In the genomic region with DNA sequence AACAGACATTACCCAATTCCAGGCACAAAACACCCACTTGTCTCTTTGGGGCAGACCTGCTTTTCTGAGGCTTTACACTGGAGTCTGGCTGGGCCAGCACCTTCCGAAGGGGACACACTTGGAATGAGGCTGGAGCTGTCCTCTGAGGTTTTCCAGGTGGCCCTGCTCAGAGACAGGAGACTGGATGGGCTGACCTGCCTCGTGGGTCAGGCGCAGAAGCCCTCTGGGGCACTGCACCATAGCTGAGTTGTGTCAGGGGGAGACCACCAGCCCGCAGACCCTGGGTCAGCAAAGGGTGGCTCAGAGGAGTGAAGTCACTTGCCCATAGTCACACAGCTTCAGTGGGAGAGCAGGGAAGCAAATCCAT, we compare ENCODE assay signal across 9 cellular contexts. TPM values are rescaled to one million over a fixed set of nuclear protein-coding genes. Genes with fewer than 3 reads are reported as not detected.
DNase-seq lines count a peak whose midpoint lies in the region; ATAC-seq and TF ChIP-seq lines count a peak whose summit lies in the region.
"Had no signal": no experiment of that assay in that cellular context is flagged by ENCODE, and none has a peak within 500 bp of the region (broad histone marks: within the 10 kb centered on the region; RNA-seq: fewer than 3 reads in every experiment).

No MANE protein-coding gene starts in this region.

- no peaks in the 10 kb centered on the region for H3K9me3 Mint-ChIP-seq in activated naive CD8-positive, alpha-beta T cell (ENCODE audit: low read depth)
- no peaks in the 10 kb centered on the region for H3K9me3 Mint-ChIP-seq in activated naive CD8-positive, alpha-beta T cell treated with anti-CD3 and anti-CD28 coated beads, Interleukin-2, amount 50 U/mL, for 24 hours
- H3K9me3 Mint-ChIP-seq in T-cell = no peaks in the 10 kb centered on the region
- no peaks in the 10 kb centered on the region for H3K9me3 Mint-ChIP-seq in stimulated activated naive B cell treated with anti-CD40 and anti-IgM and Interleukin-4, amounts not matched to agents 10 μg/mL and 1 μg/mL and 100 μg/mL, for 72 hours

- POLR2A ChIA-PET in T-cell (lab: Charles Lee) = interaction anchor here (0.6 kb wide), 2 partner anchors 31 to 56 kb away, joined by 5 to 6 read pairs; no protein-coding TSS in a partner anchor

- CTCF ChIA-PET in T-cell (lab: Charles Lee) = no interaction called here

- ATAC-seq in activated naive CD8-positive, alpha-beta T cell treated with anti-CD3 and anti-CD28 coated beads, Interleukin-2, amount 50 U/mL, for 24 hours = no peak
- ATAC-seq in T-cell (replicated peaks in 1 of 4) (no peak), upper lobe of left lung (ENCODE audit: low FRiP score in 2 of 2) (no peak)
- ATAC-seq in stimulated activated naive B cell treated with anti-CD40 and anti-IgM and Interleukin-4, amounts not matched to agents 10 μg/mL and 1 μg/mL and 100 μg/mL, for 72 hours (replicated peaks) = no peak

- no peak for DNase-seq in activated naive CD8-positive, alpha-beta T cell treated with anti-CD3 and anti-CD28 coated beads, Interleukin-2, amount 50 U/mL, for 24 hours
- DNase-seq in T-cell (peak in 1 of 34 experiments; percentile 14), fibroblast of the aortic adventitia (ENCODE audit: low read depth) (no peak), esophagus muscularis mucosa (ENCODE audit: extremely low spot score) (no peak), upper lobe of left lung (no peak), NCI-H2227 (lab: John Stamatoyannopoulos, UW; ENCODE audit: unreplicated experiment) (no peak)
- no peak for DNase-seq in stimulated activated naive B cell treated with anti-CD40 and anti-IgM and Interleukin-4, amounts not matched to agents 10 μg/mL and 1 μg/mL and 100 μg/mL, for 72 hours
- DNase-seq: OCI-M1 had no signal

- TF ChIP-seq CTCF in fibroblast of the aortic adventitia (IDR thresholded peaks at IDR 0.05; ENCODE audit: insufficient read depth, low read length) (no peak), esophagus muscularis mucosa (IDR thresholded peaks at IDR 0.05) (no peak), upper lobe of left lung (IDR thresholded peaks at IDR 0.05) (no peak)

- TF ChIP-seq EP300 in esophagus muscularis mucosa (IDR thresholded peaks at IDR 0.05) (no peak), upper lobe of left lung (IDR thresholded peaks at IDR 0.05) (no peak)

- WGBS in esophagus muscularis mucosa = 34% methylated on average over 3 of the region's 4 CpGs
- 48% methylated on average over 4 of the region's 4 CpGs; no CpG with 5 or more reads in 1 of the 2 donors for WGBS in upper lobe of left lung, 2 donors

- no peak for TF ChIP-seq POLR2A in esophagus muscularis mucosa (IDR thresholded peaks at IDR 0.05; ENCODE audit: low read depth)
- no peak for TF ChIP-seq POLR2A in upper lobe of left lung (IDR thresholded peaks at IDR 0.05)

- peaks cover 2% of the 10 kb centered on the region for H3K27me3 Mint-ChIP-seq in activated naive CD8-positive, alpha-beta T cell
- H3K27me3 Mint-ChIP-seq in activated naive CD8-positive, alpha-beta T cell treated with anti-CD3 and anti-CD28 coated beads, Interleukin-2, amount 50 U/mL, for 24 hours = peaks cover 30% of the 10 kb centered on the region
- H3K27me3 Mint-ChIP-seq in T-cell = peaks cover 0 to 29% of the 10 kb centered on the region in 2 donors
- H3K27me3 Mint-ChIP-seq in stimulated activated naive B cell treated with anti-CD40 and anti-IgM and Interleukin-4, amounts not matched to agents 10 μg/mL and 1 μg/mL and 100 μg/mL, for 72 hours = peaks cover 33 to 38% of the 10 kb centered on the region in 2 donors

- intact Hi-C loops in esophagus muscularis mucosa (cut with DNase I) = loop anchor here (5.0 kb wide), 1 partner anchor 57 kb away; the partner anchor contains the start of gene HP1BP3

- no peaks in the 10 kb centered on the region for H3K36me3 Mint-ChIP-seq in activated naive CD8-positive, alpha-beta T cell
- H3K36me3 Mint-ChIP-seq in activated naive CD8-positive, alpha-beta T cell treated with anti-CD3 and anti-CD28 coated beads, Interleukin-2, amount 50 U/mL, for 24 hours (ENCODE audit: low read depth) = no peaks in the 10 kb centered on the region
- peaks cover 2% of the 10 kb centered on the region for H3K36me3 Mint-ChIP-seq in T-cell
- peaks cover 0 to 1% of the 10 kb centered on the region in 2 donors for H3K36me3 Mint-ChIP-seq in stimulated activated naive B cell treated with anti-CD40 and anti-IgM and Interleukin-4, amounts not matched to agents 10 μg/mL and 1 μg/mL and 100 μg/mL, for 72 hours

- peak overlapping the region; percentile 78 for H3K4me3 Mint-ChIP-seq in activated naive CD8-positive, alpha-beta T cell
- H3K4me3 Mint-ChIP-seq in activated naive CD8-positive, alpha-beta T cell treated with anti-CD3 and anti-CD28 coated beads, Interleukin-2, amount 50 U/mL, for 24 hours = no peak overlapping the region
- peak overlapping the region; percentile 68 to 90 (median 71) for H3K4me3 Mint-ChIP-seq in T-cell
- peak overlapping the region; percentile 87 for H3K4me3 Mint-ChIP-seq in stimulated activated naive B cell treated with anti-CD40 and anti-IgM and Interleukin-4, amounts not matched to agents 10 μg/mL and 1 μg/mL and 100 μg/mL, for 72 hours

- H3K4me1 ChIP-seq in esophagus muscularis mucosa (peaks cover 19 to 41% (median 30%) of the 10 kb centered on the region in 4 donors), upper lobe of left lung (peaks cover 22 to 28% (median 24%) of the 10 kb centered on the region in 4 donors)

- H3K27me3 ChIP-seq in esophagus muscularis mucosa = peaks cover 0 to 40% (median 0%) of the 10 kb centered on the region in 4 donors
- peaks cover 0 to 26% (median 16%) of the 10 kb centered on the region in 4 donors for H3K27me3 ChIP-seq in upper lobe of left lung

- peak overlapping the region; percentile 17 for H3K4me3 ChIP-seq in fibroblast of the aortic adventitia (ENCODE audit: low read depth, low read length)
- no peak overlapping the region for H3K4me3 ChIP-seq in esophagus muscularis mucosa
- no peak overlapping the region for H3K4me3 ChIP-seq in upper lobe of left lung

- peaks cover 12% of the 10 kb centered on the region for H3K4me1 Mint-ChIP-seq in activated naive CD8-positive, alpha-beta T cell (ENCODE audit: low read depth)
- peaks cover 22% of the 10 kb centered on the region for H3K4me1 Mint-ChIP-seq in activated naive CD8-positive, alpha-beta T cell treated with anti-CD3 and anti-CD28 coated beads, Interleukin-2, amount 50 U/mL, for 24 hours
- peaks cover 12 to 24% (median 23%) of the 10 kb centered on the region in 3 donors for H3K4me1 Mint-ChIP-seq in T-cell
- peaks cover 18 to 44% of the 10 kb centered on the region in 2 donors for H3K4me1 Mint-ChIP-seq in stimulated activated naive B cell treated with anti-CD40 and anti-IgM and Interleukin-4, amounts not matched to agents 10 μg/mL and 1 μg/mL and 100 μg/mL, for 72 hours

- H3K9me3 ChIP-seq in esophagus muscularis mucosa (no peaks in the 10 kb centered on the region), upper lobe of left lung (no peaks in the 10 kb centered on the region)

- H3K36me3 ChIP-seq in esophagus muscularis mucosa (no peaks in the 10 kb centered on the region), upper lobe of left lung (no peaks in the 10 kb centered on the region)

- H3K27ac ChIP-seq in esophagus muscularis mucosa (replicated peaks in 1 of 4) (no peak overlapping the region), upper lobe of left lung (no peak overlapping the region)

- H3K27ac Mint-ChIP-seq in activated naive CD8-positive, alpha-beta T cell = no peak overlapping the region
- H3K27ac Mint-ChIP-seq in activated naive CD8-positive, alpha-beta T cell treated with anti-CD3 and anti-CD28 coated beads, Interleukin-2, amount 50 U/mL, for 24 hours = no peak overlapping the region
- H3K27ac Mint-ChIP-seq in T-cell = no peak overlapping the region
- peak overlapping the region; percentile 42 for H3K27ac Mint-ChIP-seq in stimulated activated naive B cell treated with anti-CD40 and anti-IgM and Interleukin-4, amounts not matched to agents 10 μg/mL and 1 μg/mL and 100 μg/mL, for 72 hours

RNA-seq across cellular contexts. Expression of gene SH2D5, which starts 1.8 kb away (rescaled TPM):
- under 1 TPM; 0.07 to 0.58 (median 0.33) TPM for total RNA-seq in T-cell
- 1.6 and 3.2 TPM in 2 replicates for total RNA-seq in fibroblast of the aortic adventitia (ENCODE audit: low replicate concordance)
- 1 to 10 TPM in 2 of 4 donors, under 1 TPM in 2; 0.42 to 7.2 (median 1.7) TPM for total RNA-seq in esophagus muscularis mucosa
- under 1 TPM in 3 of 6 donors, not detected in 3; 0.13 to 0.46 (median 0.40) TPM for total RNA-seq in upper lobe of left lung

RNA-seq across cellular contexts. Expression of gene KIF17, which starts 12.9 kb away (rescaled TPM):
- not detected for total RNA-seq in T-cell
- total RNA-seq in fibroblast of the aortic adventitia (ENCODE audit: low replicate concordance) = 0.27 and 3.0 TPM in 2 replicates
- 1 to 10 TPM; 2.0 to 7.3 (median 3.4) TPM for total RNA-seq in esophagus muscularis mucosa
- 10 to 100 TPM in 1 of 6 donors, 1 to 10 TPM in 5; 4.2 to 12.6 (median 8.5) TPM for total RNA-seq in upper lobe of left lung

RNA-seq across cellular contexts. Expression of gene HP1BP3, which starts 56.4 kb away (rescaled TPM):
- total RNA-seq in T-cell (100 to 1,000 TPM; 248 to 279 (median 270) TPM), fibroblast of the aortic adventitia (ENCODE audit: low replicate concordance) (215 and 395 TPM in 2 replicates), esophagus muscularis mucosa (100 to 1,000 TPM; 213 to 349 (median 277) TPM), upper lobe of left lung (100 to 1,000 TPM; 140 to 731 (median 274) TPM)
